Comparison of ENCODE assay signal across 2 cellular contexts in the genomic region with DNA sequence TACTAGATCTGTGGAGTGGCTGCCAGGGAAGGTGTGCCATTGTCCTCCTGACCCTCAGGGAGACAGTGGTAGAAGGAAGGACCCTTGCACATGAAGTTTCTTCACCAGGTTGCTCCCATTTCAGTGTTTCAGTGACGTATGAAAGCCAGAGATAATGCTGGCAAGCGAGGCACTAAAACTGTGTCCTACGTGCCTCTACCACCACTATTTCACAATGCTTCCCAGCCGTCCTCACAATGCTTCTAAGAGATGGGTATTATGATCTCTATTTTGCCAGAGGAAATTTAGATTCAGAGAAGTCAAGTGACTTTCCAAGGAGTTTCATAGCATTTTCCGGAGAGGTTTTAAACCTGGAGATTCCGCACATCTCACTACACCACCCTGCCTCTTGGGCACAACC.
TF ChIP-seq lines count a peak whose summit lies in the region.

No MANE protein-coding gene starts in this region.

TF ChIP-seq in IMR-90, 13 proteins besides CTCF, POLR2A, EP300 and RAD21:
- TF ChIP-seq CEBPB (IDR thresholded peaks at IDR 0.05; ENCODE audit: low read depth, low read length) (no peak), RFX5 (IDR thresholded peaks at IDR 0.05; ENCODE audit: low read depth, low read length) (no peak), SMC3 (IDR thresholded peaks at IDR 0.05; ENCODE audit: low read depth, low read length) (no peak), CHD1 (IDR thresholded peaks at IDR 0.05; ENCODE audit: low read depth, low read length) (no peak), USF2 (IDR thresholded peaks at IDR 0.05; ENCODE audit: low read depth, low read length) (no peak), MXI1 (IDR thresholded peaks at IDR 0.05; ENCODE audit: borderline replicate concordance, low read depth, low read length) (no peak), RCOR1 (IDR thresholded peaks at IDR 0.05; ENCODE audit: insufficient replicate concordance, low read length) (no peak), BHLHE40 (IDR thresholded peaks at IDR 0.05; ENCODE audit: low read depth, low read length) (no peak), FOS (IDR thresholded peaks at IDR 0.05; ENCODE audit: low read depth, low read length) (no peak), NFE2L2 (IDR thresholded peaks at IDR 0.05; ENCODE audit: low read depth, low read length) (no peak), MAZ (IDR thresholded peaks at IDR 0.05; ENCODE audit: borderline replicate concordance, low read depth, low read length) (no peak)
- TF ChIP-seq, protein P1, sequence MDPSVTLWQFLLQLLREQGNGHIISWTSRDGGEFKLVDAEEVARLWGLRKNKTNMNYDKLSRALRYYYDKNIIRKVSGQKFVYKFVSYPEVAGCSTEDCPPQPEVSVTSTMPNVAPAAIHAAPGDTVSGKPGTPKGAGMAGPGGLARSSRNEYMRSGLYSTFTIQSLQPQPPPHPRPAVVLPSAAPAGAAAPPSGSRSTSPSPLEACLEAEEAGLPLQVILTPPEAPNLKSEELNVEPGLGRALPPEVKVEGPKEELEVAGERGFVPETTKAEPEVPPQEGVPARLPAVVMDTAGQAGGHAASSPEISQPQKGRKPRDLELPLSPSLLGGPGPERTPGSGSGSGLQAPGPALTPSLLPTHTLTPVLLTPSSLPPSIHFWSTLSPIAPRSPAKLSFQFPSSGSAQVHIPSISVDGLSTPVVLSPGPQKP (IDR thresholded peaks at IDR 0.05; ENCODE audit: borderline replicate concordance, low read depth, low read length), result no peak

TF ChIP-seq in endothelial cell of umbilical vein, 7 proteins besides CTCF, POLR2A, EP300 and RAD21:
- TF ChIP-seq POLR2AphosphoS5 (IDR thresholded peaks at IDR 0.05; ENCODE audit: insufficient read depth, low read depth, low read length) (no peak), FOS (IDR thresholded peaks at IDR 0.05; ENCODE audit: borderline replicate concordance, insufficient read depth, low read length) (no peak), MYC (IDR thresholded peaks at IDR 0.05; ENCODE audit: low read depth, low read length) (no peak), EZH2 (IDR thresholded peaks at IDR 0.05; ENCODE audit: borderline replicate concordance, low read depth, low read length, severe bottlenecking) (no peak), JUN (IDR thresholded peaks at IDR 0.05; ENCODE audit: borderline replicate concordance, insufficient read depth, insufficient read length, low read depth) (no peak), GATA2 (IDR thresholded peaks at IDR 0.05; ENCODE audit: insufficient read depth, insufficient read length, low read depth, low read length) (no peak)
- TF ChIP-seq, protein P2, sequence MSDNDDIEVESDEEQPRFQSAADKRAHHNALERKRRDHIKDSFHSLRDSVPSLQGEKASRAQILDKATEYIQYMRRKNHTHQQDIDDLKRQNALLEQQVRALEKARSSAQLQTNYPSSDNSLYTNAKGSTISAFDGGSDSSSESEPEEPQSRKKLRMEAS (IDR thresholded peaks at IDR 0.05; ENCODE audit: insufficient read depth, insufficient read length), result no peak
